ENCODE assay signal across 8 cellular contexts in genomic region chr17:58219007-58219788, GRCh38. TPM values are rescaled to one million over a fixed set of nuclear protein-coding genes. Genes with fewer than 3 reads are reported as not detected.
DNase-seq lines count a peak whose midpoint lies in the region; ATAC-seq and TF ChIP-seq lines count a peak whose summit lies in the region.

MKS1 (minus strand) TSS chr17:58219255; CDS start chr17:58219230, 25 bp downstream.

- peak within 1 kb of the TSS; percentile 67 for H3K4me3 ChIP-seq in colonic mucosa

- TF ChIP-seq CTCF in colonic mucosa (IDR thresholded peaks at IDR 0.05): peak; percentile 82

- intact Hi-C loops in colonic mucosa (cut with DNase I): no loop called here
- intact Hi-C loops in left colon (cut with DNase I, micrococcal nuclease): no loop called here

- H3K9me3 ChIP-seq in colonic mucosa: no peaks in the 10 kb centered on the region

- peak; percentile 77 for ATAC-seq in HG03457 (IDR thresholded peaks at IDR 0.05; ENCODE audit: unreplicated experiment)
- peak; percentile 99 for ATAC-seq in left colon

- no peaks in the 10 kb centered on the region for H3K36me3 ChIP-seq in colonic mucosa

- no peaks in the 10 kb centered on the region for H3K27me3 ChIP-seq in colonic mucosa

- peak within 1 kb of the TSS; percentile 81 to 83 for H3K9ac ChIP-seq in colonic mucosa (ENCODE audit: low read depth in 2 of 2, low read length in 2 of 2)

- peak within 1 kb of the TSS; percentile 61 for H3K27ac ChIP-seq in colonic mucosa

- peak; percentile 46 to 94 (median 88) for DNase-seq in C1 segment of cervical spinal cord (lab: John Stamatoyannopoulos, UW)
- DNase-seq in GM19240 (ENCODE audit: insufficient read length, low spot score): peak; percentile 92
- peak; percentile 83 to 94 for DNase-seq in NCI-H524 (lab: John Stamatoyannopoulos, UW)
- DNase-seq in activated CD4-positive, alpha-beta T cell treated with anti-CD3 and anti-CD28 coated beads for 4 hours: peak; percentile 91
- peak; percentile 95 for DNase-seq in colonic mucosa
- DNase-seq in left colon: peak; percentile 92 to 97
- peak; percentile 91 to 93 for DNase-seq in stimulated activated CD4-positive, alpha-beta T cell treated with anti-CD3 and anti-CD28 coated beads, Interleukin-1b, Interleukin-23, amount 100 ng/mL, for 4 hours (ENCODE audit: low read depth in 2 of 2)

- H3K4me1 ChIP-seq in colonic mucosa: no peaks in the 10 kb centered on the region

RNA-seq across cellular contexts. Expression of gene MKS1, which starts in this region (rescaled TPM):
- total RNA-seq in colonic mucosa: 10 to 100 TPM; 13.8 to 18.4 TPM
- total RNA-seq in left colon: 10 to 100 TPM; 12.5 to 15.0 TPM

Comparison
In these comparisons a context has a peak if more than half of its experiments do, and no peak if none do; other contexts are left out.
1. Peak in every context shown above with its lines: DNase-seq, ATAC-seq, H3K4me3 ChIP-seq and H3K27ac ChIP-seq.